Comparison of ENCODE assay signal across 8 cellular contexts in genomic region chr6:156395276-156395675, GRCh38.
DNase-seq lines count a peak whose midpoint lies in the region; ATAC-seq and TF ChIP-seq lines count a peak whose summit lies in the region.

No MANE protein-coding gene starts in this region.

- intact Hi-C loops in CD4-positive, alpha-beta T cell (cut with DNase I, micrococcal nuclease): loop anchor here (5.0 to 10.0 kb wide), 6 partner anchors 167 to 1070 kb away; partner anchors contain the start of gene ARID1B (in 1 of the 2)
- intact Hi-C loops in lower lobe of right lung (cut with DNase I): no loop called here

- H3K4me3 Mint-ChIP-seq in CD4-positive, alpha-beta T cell: peak overlapping the region; percentile 78
- H3K4me3 Mint-ChIP-seq in activated naive CD8-positive, alpha-beta T cell treated with anti-CD3 and anti-CD28 coated beads, Interleukin-2, amount 50 U/mL, for 24 hours: no peak overlapping the region

- H3K27me3 Mint-ChIP-seq in CD4-positive, alpha-beta T cell: no peaks in the 10 kb centered on the region
- H3K27me3 Mint-ChIP-seq in activated naive CD8-positive, alpha-beta T cell treated with anti-CD3 and anti-CD28 coated beads, Interleukin-2, amount 50 U/mL, for 24 hours: peaks cover 40% of the 10 kb centered on the region

- H3K27me3 ChIP-seq in CD4-positive, alpha-beta T cell (ENCODE audit: control insufficient read depth, insufficient read depth, low read length): no peaks in the 10 kb centered on the region
- H3K27me3 ChIP-seq in lower lobe of right lung (ENCODE audit: low read depth): no peaks in the 10 kb centered on the region

- no peaks in the 10 kb centered on the region for H3K36me3 Mint-ChIP-seq in CD4-positive, alpha-beta T cell (ENCODE audit: low read depth)
- H3K36me3 Mint-ChIP-seq in activated naive CD8-positive, alpha-beta T cell treated with anti-CD3 and anti-CD28 coated beads, Interleukin-2, amount 50 U/mL, for 24 hours (ENCODE audit: low read depth): peaks cover 2% of the 10 kb centered on the region

- no peaks in the 10 kb centered on the region for H3K36me3 ChIP-seq in lower lobe of right lung

- no peaks in the 10 kb centered on the region for H3K9me3 ChIP-seq in CD4-positive, alpha-beta T cell (ENCODE audit: control insufficient read depth, low read length)
- no peaks in the 10 kb centered on the region for H3K9me3 ChIP-seq in lower lobe of right lung

- peak; percentile 27 to 66 (median 48) for DNase-seq in CD4-positive, alpha-beta T cell
- DNase-seq in NCI-H345 (lab: John Stamatoyannopoulos, UW) (peak; percentile 83), superior temporal gyrus (ENCODE audit: extremely low spot score) (no peak), NCI-H1694 treated with DMSO at 0.1 percent for 48 hours (lab: John Stamatoyannopoulos, UW) (no peak), C1 segment of cervical spinal cord (lab: John Stamatoyannopoulos, UW) (no peak), lower lobe of right lung (no peak)
- peak; percentile 7 for DNase-seq in activated naive CD8-positive, alpha-beta T cell treated with anti-CD3 and anti-CD28 coated beads, Interleukin-2, amount 50 U/mL, for 24 hours

- H3K27ac Mint-ChIP-seq in CD4-positive, alpha-beta T cell: peak overlapping the region; percentile 97
- H3K27ac Mint-ChIP-seq in activated naive CD8-positive, alpha-beta T cell treated with anti-CD3 and anti-CD28 coated beads, Interleukin-2, amount 50 U/mL, for 24 hours: no peak overlapping the region

- ATAC-seq in CD4-positive, alpha-beta T cell (ENCODE audit: poor library complexity): peak; percentile 54
- ATAC-seq in GM21529 (IDR thresholded peaks at IDR 0.05; ENCODE audit: unreplicated experiment) (peak; percentile 64), lower lobe of right lung (no peak)
- no peak for ATAC-seq in activated naive CD8-positive, alpha-beta T cell treated with anti-CD3 and anti-CD28 coated beads, Interleukin-2, amount 50 U/mL, for 24 hours

- H3K4me1 ChIP-seq in lower lobe of right lung: no peaks in the 10 kb centered on the region

- H3K9me3 Mint-ChIP-seq in CD4-positive, alpha-beta T cell: no peaks in the 10 kb centered on the region
- H3K9me3 Mint-ChIP-seq in activated naive CD8-positive, alpha-beta T cell treated with anti-CD3 and anti-CD28 coated beads, Interleukin-2, amount 50 U/mL, for 24 hours: no peaks in the 10 kb centered on the region

- H3K4me3 ChIP-seq in lower lobe of right lung: no peak overlapping the region

- POLR2A ChIA-PET in CD4-positive, alpha-beta T cell (lab: Charles Lee): interaction anchor here (0.6 to 4.4 kb wide), 19 partner anchors 9 to 879 kb away, joined by 3 to 52 read pairs (median 4); partner anchors contain the start of gene ARID1B

- H3K27ac ChIP-seq in CD4-positive, alpha-beta T cell (ENCODE audit: low read depth, low read length): peak overlapping the region; percentile 91
- H3K27ac ChIP-seq in lower lobe of right lung: no peak overlapping the region

- CTCF ChIA-PET in CD4-positive, alpha-beta T cell (lab: Charles Lee): interaction anchor here (1.6 kb wide), 1 partner anchor 8 kb away, joined by 3 read pairs; no protein-coding TSS in a partner anchor

- TF ChIP-seq CTCF in CD4-positive, alpha-beta T cell (IDR thresholded peaks at IDR 0.05): no peak
- no peak for TF ChIP-seq CTCF in lower lobe of right lung (IDR thresholded peaks at IDR 0.05)

- peaks cover 97% of the 10 kb centered on the region for H3K4me1 Mint-ChIP-seq in CD4-positive, alpha-beta T cell (ENCODE audit: low read depth)
- H3K4me1 Mint-ChIP-seq in activated naive CD8-positive, alpha-beta T cell treated with anti-CD3 and anti-CD28 coated beads, Interleukin-2, amount 50 U/mL, for 24 hours: peaks cover 67% of the 10 kb centered on the region

Comparison
In these comparisons a context has a peak if more than half of its experiments do, and no peak if none do; other contexts are left out.
1. ATAC-seq: peak in CD4-positive, alpha-beta T cell (single experiment) and GM21529 (single experiment); none in activated naive CD8-positive, alpha-beta T cell treated with anti-CD3 and anti-CD28 coated beads, Interleukin-2, amount 50 U/mL, for 24 hours (single experiment) and lower lobe of right lung (0 of 2).
2. DNase-seq: peak in CD4-positive, alpha-beta T cell (10 of 10), NCI-H345 (single experiment) and activated naive CD8-positive, alpha-beta T cell treated with anti-CD3 and anti-CD28 coated beads, Interleukin-2, amount 50 U/mL, for 24 hours (single experiment); none in superior temporal gyrus (single experiment), NCI-H1694 treated with DMSO at 0.1 percent for 48 hours (single experiment), C1 segment of cervical spinal cord (0 of 14) and lower lobe of right lung (single experiment).